In the genomic region with DNA sequence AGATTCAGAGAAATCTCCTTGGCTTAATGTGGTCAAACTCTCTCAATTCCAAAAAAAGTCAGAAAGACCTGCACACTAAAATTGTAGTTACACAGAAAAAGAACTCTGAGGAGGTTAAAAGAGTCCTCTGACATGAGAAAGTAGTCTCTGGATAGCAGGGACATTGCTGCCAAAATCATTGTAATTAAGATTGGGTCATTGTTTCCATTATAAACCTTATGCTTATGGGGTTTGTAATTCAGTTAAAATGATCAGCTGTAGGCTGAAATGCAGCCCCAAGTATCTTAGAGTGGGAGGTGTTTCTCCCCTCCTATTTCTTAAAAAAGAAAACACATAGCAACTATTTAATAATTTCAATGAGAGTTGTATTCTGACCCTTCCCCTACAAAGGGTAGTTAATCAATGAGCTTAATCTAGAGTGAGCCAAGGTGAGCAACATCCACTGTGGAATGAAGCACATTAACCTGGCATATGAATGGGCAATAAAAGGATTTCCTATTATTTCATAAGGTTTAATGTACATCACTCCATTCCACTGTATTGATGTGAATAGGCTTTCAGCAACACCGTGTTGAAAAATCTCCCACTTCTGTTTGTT, we compare ENCODE assay signal across 13 cellular contexts.
A peak's percentile ranks its signal among the peaks of the same experiment; 100 is the strongest.
DNase-seq lines count a peak whose midpoint lies in the region; ATAC-seq lines count a peak whose summit lies in the region.
"Had no signal": no experiment of that assay in that cellular context is flagged by ENCODE, and none has a peak within 500 bp of the region (broad histone marks: within the 10 kb centered on the region; RNA-seq: fewer than 3 reads in every experiment).

No MANE protein-coding gene starts in this region.

- peak overlapping the region in 1 of 2 donors; percentile 33 for H3K4me3 Mint-ChIP-seq in stimulated activated naive CD8-positive, alpha-beta T cell treated with anti-CD3 and anti-CD28 coated beads, Interleukin-15, amount 100 ng/mL, for 72 hours
- no peak overlapping the region for H3K4me3 Mint-ChIP-seq in activated naive CD8-positive, alpha-beta T cell treated with anti-CD3 and anti-CD28 coated beads, Interleukin-2, amount 50 U/mL, for 24 hours
- H3K4me3 Mint-ChIP-seq in activated T-cell treated with anti-CD3 and anti-CD28 coated beads, Interleukin-2, amount 50 U/mL, for 4 hours: no peak overlapping the region
- H3K4me3 Mint-ChIP-seq: CD4-positive, CD25-positive, alpha-beta regulatory T cell; CD8-positive, alpha-beta T cell had no signal

- no peaks in the 10 kb centered on the region for H3K27me3 Mint-ChIP-seq in stimulated activated naive CD8-positive, alpha-beta T cell treated with anti-CD3 and anti-CD28 coated beads, Interleukin-15, amount 100 ng/mL, for 72 hours
- H3K27me3 Mint-ChIP-seq in activated naive CD8-positive, alpha-beta T cell treated with anti-CD3 and anti-CD28 coated beads, Interleukin-2, amount 50 U/mL, for 24 hours: no peaks in the 10 kb centered on the region
- H3K27me3 Mint-ChIP-seq in activated T-cell treated with anti-CD3 and anti-CD28 coated beads, Interleukin-2, amount 50 U/mL, for 4 hours (ENCODE audit: low read depth): no peaks in the 10 kb centered on the region
- H3K27me3 Mint-ChIP-seq: CD4-positive, CD25-positive, alpha-beta regulatory T cell had no signal

- peaks cover 3% of the 10 kb centered on the region for H3K36me3 Mint-ChIP-seq in activated naive CD8-positive, alpha-beta T cell treated with anti-CD3 and anti-CD28 coated beads, Interleukin-2, amount 50 U/mL, for 24 hours (ENCODE audit: low read depth)
- H3K36me3 Mint-ChIP-seq in activated T-cell treated with anti-CD3 and anti-CD28 coated beads, Interleukin-2, amount 50 U/mL, for 4 hours (ENCODE audit: insufficient read depth): peaks cover 6% of the 10 kb centered on the region

- no peaks in the 10 kb centered on the region for H3K9me3 Mint-ChIP-seq in stimulated activated naive CD8-positive, alpha-beta T cell treated with anti-CD3 and anti-CD28 coated beads, Interleukin-15, amount 100 ng/mL, for 72 hours
- H3K9me3 Mint-ChIP-seq in activated naive CD8-positive, alpha-beta T cell treated with anti-CD3 and anti-CD28 coated beads, Interleukin-2, amount 50 U/mL, for 24 hours: no peaks in the 10 kb centered on the region
- no peaks in the 10 kb centered on the region for H3K9me3 Mint-ChIP-seq in activated T-cell treated with anti-CD3 and anti-CD28 coated beads, Interleukin-2, amount 50 U/mL, for 4 hours
- H3K9me3 Mint-ChIP-seq: CD4-positive, CD25-positive, alpha-beta regulatory T cell; CD8-positive, alpha-beta T cell had no signal

- H3K27ac Mint-ChIP-seq in stimulated activated naive CD8-positive, alpha-beta T cell treated with anti-CD3 and anti-CD28 coated beads, Interleukin-15, amount 100 ng/mL, for 72 hours: no peak overlapping the region
- H3K27ac Mint-ChIP-seq in activated naive CD8-positive, alpha-beta T cell treated with anti-CD3 and anti-CD28 coated beads, Interleukin-2, amount 50 U/mL, for 24 hours: peak overlapping the region; percentile 29
- H3K27ac Mint-ChIP-seq: CD4-positive, CD25-positive, alpha-beta regulatory T cell; CD8-positive, alpha-beta T cell had no signal

- no peak for DNase-seq in stimulated activated naive CD8-positive, alpha-beta T cell treated with anti-CD3 and anti-CD28 coated beads, Interleukin-15, Interleukin-2, amounts not matched to agents 100 U/mL and 50 U/mL, for 24 hours
- DNase-seq in stimulated activated naive CD8-positive, alpha-beta T cell treated with anti-CD3 and anti-CD28 coated beads, Interleukin-15, amount 100 ng/mL, for 72 hours: no peak
- DNase-seq in activated naive CD8-positive, alpha-beta T cell treated with anti-CD3 and anti-CD28 coated beads, Interleukin-2, amount 50 U/mL, for 24 hours: no peak
- no peak for DNase-seq in left lobe of liver (ENCODE audit: low spot score)
- DNase-seq in activated T-cell treated with anti-CD3 and anti-CD28 coated beads, Interleukin-2, amount 50 U/mL, for 4 hours: no peak
- DNase-seq: C1 segment of cervical spinal cord; Caco-2; CD4-positive, CD25-positive, alpha-beta regulatory T cell; CD8-positive, alpha-beta T cell; DMS153; DND-41; GM23248 had no signal

- peaks cover 23% of the 10 kb centered on the region for H3K4me1 Mint-ChIP-seq in stimulated activated naive CD8-positive, alpha-beta T cell treated with anti-CD3 and anti-CD28 coated beads, Interleukin-15, amount 100 ng/mL, for 72 hours
- peaks cover 15% of the 10 kb centered on the region for H3K4me1 Mint-ChIP-seq in activated naive CD8-positive, alpha-beta T cell treated with anti-CD3 and anti-CD28 coated beads, Interleukin-2, amount 50 U/mL, for 24 hours
- peaks cover 2% of the 10 kb centered on the region for H3K4me1 Mint-ChIP-seq in activated T-cell treated with anti-CD3 and anti-CD28 coated beads, Interleukin-2, amount 50 U/mL, for 4 hours (ENCODE audit: low read depth)

- ATAC-seq in stimulated activated naive CD8-positive, alpha-beta T cell treated with anti-CD3 and anti-CD28 coated beads, Interleukin-15, Interleukin-2, amounts not matched to agents 100 U/mL and 50 U/mL, for 24 hours: peak; percentile 19
- no peak for ATAC-seq in stimulated activated naive CD8-positive, alpha-beta T cell treated with anti-CD3 and anti-CD28 coated beads, Interleukin-15, amount 100 ng/mL, for 72 hours
- ATAC-seq in activated naive CD8-positive, alpha-beta T cell treated with anti-CD3 and anti-CD28 coated beads, Interleukin-2, amount 50 U/mL, for 24 hours: no peak
- ATAC-seq in left lobe of liver (peak; percentile 67), GM18858 (IDR thresholded peaks at IDR 0.05; ENCODE audit: unreplicated experiment) (no peak)
- no peak for ATAC-seq in activated T-cell treated with anti-CD3 and anti-CD28 coated beads, Interleukin-2, amount 50 U/mL, for 4 hours
- ATAC-seq: CD8-positive, alpha-beta T cell had no signal

Comparison
In these comparisons a context has a peak if more than half of its experiments do, and no peak if none do; other contexts are left out.
1. ATAC-seq: peak in stimulated activated naive CD8-positive, alpha-beta T cell treated with anti-CD3 and anti-CD28 coated beads, Interleukin-15, Interleukin-2, amounts not matched to agents 100 U/mL and 50 U/mL, for 24 hours (single experiment) and left lobe of liver (single experiment); none in stimulated activated naive CD8-positive, alpha-beta T cell treated with anti-CD3 and anti-CD28 coated beads, Interleukin-15, amount 100 ng/mL, for 72 hours (single experiment), activated naive CD8-positive, alpha-beta T cell treated with anti-CD3 and anti-CD28 coated beads, Interleukin-2, amount 50 U/mL, for 24 hours (single experiment), activated T-cell treated with anti-CD3 and anti-CD28 coated beads, Interleukin-2, amount 50 U/mL, for 4 hours (0 of 2) and GM18858 (single experiment).